8 cellular contexts compared by ENCODE assay signal in genomic region chr1:33137800-33138199, GRCh38. TPM values are rescaled to one million over a fixed set of nuclear protein-coding genes. Genes with fewer than 3 reads are reported as not detected.
DNase-seq lines count a peak whose midpoint lies in the region; ATAC-seq and TF ChIP-seq lines count a peak whose summit lies in the region.

No MANE protein-coding gene starts in this region.

- no peak overlapping the region for H3K4me3 Mint-ChIP-seq in T-helper 2 cell treated with Interferon-gamma antibody and Interleukin-4, amounts not matched to agents 5 μg/mL and 100 μg/mL, for 36 hours

- H3K9me3 ChIP-seq in stomach: no peaks in the 10 kb centered on the region

- H3K36me3 ChIP-seq in stomach: peaks cover 0 to 7% (median 0%) of the 10 kb centered on the region in 4 donors

- peaks cover 0 to 13% (median 7%) of the 10 kb centered on the region in 4 donors for H3K4me1 ChIP-seq in stomach

- intact Hi-C loops in stomach (cut with DNase I; ENCODE audit: low total_unique reads): no loop called here

- H3K27me3 Mint-ChIP-seq in T-helper 2 cell treated with Interferon-gamma antibody and Interleukin-4, amounts not matched to agents 5 μg/mL and 100 μg/mL, for 36 hours (ENCODE audit: low read depth): no peaks in the 10 kb centered on the region

- H3K4me3 ChIP-seq in stomach: no peak overlapping the region

- no peak for TF ChIP-seq POLR2A in stomach (IDR thresholded peaks at IDR 0.05)

- H3K27ac ChIP-seq in stomach: no peak overlapping the region

- H3K9me3 Mint-ChIP-seq in T-helper 2 cell treated with Interferon-gamma antibody and Interleukin-4, amounts not matched to agents 5 μg/mL and 100 μg/mL, for 36 hours: no peaks in the 10 kb centered on the region

- peak in 3 of 7 experiments; percentile 23 to 28 (median 24) for TF ChIP-seq CTCF in stomach (IDR thresholded peaks at IDR 0.05)

- 34 to 45% (median 37%) methylated on average over 6 to 8 of the region's 8 CpGs for WGBS in stomach, 5 donors

- H3K4me1 Mint-ChIP-seq in T-helper 2 cell treated with Interferon-gamma antibody and Interleukin-4, amounts not matched to agents 5 μg/mL and 100 μg/mL, for 36 hours (ENCODE audit: low read depth): peaks cover 13% of the 10 kb centered on the region

- DNase-seq in ELF-1 (ENCODE audit: low read depth, low spot score) (peak; percentile 54), NCI-H524 (lab: John Stamatoyannopoulos, UW) (peak; percentile 69 to 84), anterior cingulate cortex (lab: John Stamatoyannopoulos, UW) (peak in 30 of 58 donors; percentile 0 to 49 (median 20)), islet precursor cell (peak; percentile 69), stomach (peak; percentile 32), T1000 (lab: John Stamatoyannopoulos, UW) (no peak)
- no peak for DNase-seq in T-helper 2 cell treated with Interferon-gamma antibody and Interleukin-4, amounts not matched to agents 5 μg/mL and 100 μg/mL, for 36 hours (ENCODE audit: low spot score)

- no peaks in the 10 kb centered on the region for H3K27me3 ChIP-seq in stomach

- TF ChIP-seq EP300 in stomach (IDR thresholded peaks at IDR 0.05): no peak

- no peak overlapping the region for H3K27ac Mint-ChIP-seq in T-helper 2 cell treated with Interferon-gamma antibody and Interleukin-4, amounts not matched to agents 5 μg/mL and 100 μg/mL, for 36 hours

- no peak for ATAC-seq in GM18519 (IDR thresholded peaks at IDR 0.05; ENCODE audit: low FRiP score, unreplicated experiment)

- H3K36me3 Mint-ChIP-seq in T-helper 2 cell treated with Interferon-gamma antibody and Interleukin-4, amounts not matched to agents 5 μg/mL and 100 μg/mL, for 36 hours (ENCODE audit: low read depth): no peaks in the 10 kb centered on the region

RNA-seq across cellular contexts. Expression of gene TRIM62, which starts 44.0 kb away (rescaled TPM):
- total RNA-seq in stomach: 10 to 100 TPM in 2 of 5 donors, 1 to 10 TPM in 3; 2.0 to 18.1 (median 4.5) TPM
- 1 to 10 TPM in 2 of 3 donors, under 1 TPM in 1; 0.76 to 3.2 (median 3.1) TPM for polyA plus RNA-seq in stomach

RNA-seq across cellular contexts. Expression of gene AZIN2, which starts 56.8 kb away (rescaled TPM):
- total RNA-seq in stomach: 10 to 100 TPM in 2 of 5 donors, 1 to 10 TPM in 2, not detected in 1; 2.0 to 39.7 (median 6.8) TPM
- polyA plus RNA-seq in stomach: 1 to 10 TPM in 2 of 3 donors, under 1 TPM in 1; 0.61 to 2.0 (median 1.1) TPM

Comparison
In these comparisons a context has a peak if more than half of its experiments do, and no peak if none do; other contexts are left out.
1. DNase-seq: peak in ELF-1 (single experiment), NCI-H524 (2 of 2), anterior cingulate cortex (30 of 58), islet precursor cell (single experiment) and stomach (single experiment); none in T1000 (single experiment) and T-helper 2 cell treated with Interferon-gamma antibody and Interleukin-4, amounts not matched to agents 5 μg/mL and 100 μg/mL, for 36 hours (single experiment).